1 cellular context compared by ENCODE assay signal in the genomic region with DNA sequence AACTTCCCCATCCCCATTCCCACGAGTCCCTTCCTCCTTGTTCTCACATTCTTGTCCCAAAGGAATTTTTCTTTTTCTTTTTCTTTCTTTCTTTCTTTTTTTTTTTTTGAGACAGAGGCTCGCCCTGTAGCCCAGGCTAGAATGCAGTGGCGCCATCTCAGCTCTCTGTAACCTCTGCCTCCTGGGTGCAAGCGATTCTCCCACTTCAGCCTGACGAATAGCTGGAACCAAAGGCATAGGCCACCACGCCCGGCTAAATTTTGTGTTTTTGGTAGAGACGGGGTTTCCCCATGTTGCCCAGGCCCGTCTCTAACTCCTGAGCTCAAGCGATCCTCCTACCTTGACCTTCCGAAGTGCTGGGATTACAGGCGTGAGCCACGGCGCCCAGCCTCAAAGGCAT.
TF ChIP-seq lines count a peak whose summit lies in the region.

No MANE protein-coding gene starts in this region.

TF ChIP-seq in HCT116, 20 proteins besides CTCF, POLR2A, EP300 and RAD21:
- TF ChIP-seq, protein P1, sequence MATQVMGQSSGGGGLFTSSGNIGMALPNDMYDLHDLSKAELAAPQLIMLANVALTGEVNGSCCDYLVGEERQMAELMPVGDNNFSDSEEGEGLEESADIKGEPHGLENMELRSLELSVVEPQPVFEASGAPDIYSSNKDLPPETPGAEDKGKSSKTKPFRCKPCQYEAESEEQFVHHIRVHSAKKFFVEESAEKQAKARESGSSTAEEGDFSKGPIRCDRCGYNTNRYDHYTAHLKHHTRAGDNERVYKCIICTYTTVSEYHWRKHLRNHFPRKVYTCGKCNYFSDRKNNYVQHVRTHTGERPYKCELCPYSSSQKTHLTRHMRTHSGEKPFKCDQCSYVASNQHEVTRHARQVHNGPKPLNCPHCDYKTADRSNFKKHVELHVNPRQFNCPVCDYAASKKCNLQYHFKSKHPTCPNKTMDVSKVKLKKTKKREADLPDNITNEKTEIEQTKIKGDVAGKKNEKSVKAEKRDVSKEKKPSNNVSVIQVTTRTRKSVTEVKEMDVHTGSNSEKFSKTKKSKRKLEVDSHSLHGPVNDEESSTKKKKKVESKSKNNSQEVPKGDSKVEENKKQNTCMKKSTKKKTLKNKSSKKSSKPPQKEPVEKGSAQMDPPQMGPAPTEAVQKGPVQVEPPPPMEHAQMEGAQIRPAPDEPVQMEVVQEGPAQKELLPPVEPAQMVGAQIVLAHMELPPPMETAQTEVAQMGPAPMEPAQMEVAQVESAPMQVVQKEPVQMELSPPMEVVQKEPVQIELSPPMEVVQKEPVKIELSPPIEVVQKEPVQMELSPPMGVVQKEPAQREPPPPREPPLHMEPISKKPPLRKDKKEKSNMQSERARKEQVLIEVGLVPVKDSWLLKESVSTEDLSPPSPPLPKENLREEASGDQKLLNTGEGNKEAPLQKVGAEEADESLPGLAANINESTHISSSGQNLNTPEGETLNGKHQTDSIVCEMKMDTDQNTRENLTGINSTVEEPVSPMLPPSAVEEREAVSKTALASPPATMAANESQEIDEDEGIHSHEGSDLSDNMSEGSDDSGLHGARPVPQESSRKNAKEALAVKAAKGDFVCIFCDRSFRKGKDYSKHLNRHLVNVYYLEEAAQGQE (IDR thresholded peaks at IDR 0.05; ENCODE audit: low read depth) = no peak
- no peak for TF ChIP-seq FOSL1 (IDR thresholded peaks at IDR 0.05; ENCODE audit: low read depth)
- no peak for TF ChIP-seq SP1 (IDR thresholded peaks at IDR 0.05; ENCODE audit: low read depth)
- TF ChIP-seq YY1 (IDR thresholded peaks at IDR 0.05; ENCODE audit: extremely low read depth, insufficient replicate concordance, low read depth, low read length) = no peak
- TF ChIP-seq JUND (IDR thresholded peaks at IDR 0.05) = no peak
- no peak for TF ChIP-seq CBX3 (IDR thresholded peaks at IDR 0.05; ENCODE audit: low read depth)
- TF ChIP-seq, protein P2, sequence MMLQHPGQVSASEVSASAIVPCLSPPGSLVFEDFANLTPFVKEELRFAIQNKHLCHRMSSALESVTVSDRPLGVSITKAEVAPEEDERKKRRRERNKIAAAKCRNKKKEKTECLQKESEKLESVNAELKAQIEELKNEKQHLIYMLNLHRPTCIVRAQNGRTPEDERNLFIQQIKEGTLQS (IDR thresholded peaks at IDR 0.05) = no peak
- no peak for TF ChIP-seq SRF (IDR thresholded peaks at IDR 0.05; ENCODE audit: low read depth)
- TF ChIP-seq EGR1 (IDR thresholded peaks at IDR 0.05; ENCODE audit: low read depth) = no peak
- TF ChIP-seq EZH2 (IDR thresholded peaks at IDR 0.05) = no peak
- no peak for TF ChIP-seq EZH2phosphoT487 (IDR thresholded peaks at IDR 0.05; ENCODE audit: borderline replicate concordance)
- TF ChIP-seq ZFX (IDR thresholded peaks at IDR 0.05) = no peak
TF ChIP-seq in HCT116: peak in this region for 0.
